ENCODE assay signal across 10 cellular contexts in genomic region chr9:87712801-87713277, GRCh38. TPM values are rescaled to one million over a fixed set of nuclear protein-coding genes. Genes with fewer than 3 reads are reported as not detected.
DNase-seq lines count a peak whose midpoint lies in the region; ATAC-seq and TF ChIP-seq lines count a peak whose summit lies in the region.
"Had no signal": no experiment of that assay in that cellular context is flagged by ENCODE, and none has a peak within 500 bp of the region (broad histone marks: within the 10 kb centered on the region; RNA-seq: fewer than 3 reads in every experiment).

No MANE protein-coding gene starts in this region.

- H3K36me3 ChIP-seq in ACC112 (ENCODE audit: insufficient read depth, low read length): no peaks in the 10 kb centered on the region
- no peaks in the 10 kb centered on the region for H3K36me3 ChIP-seq in RWPE2 (ENCODE audit: low read depth)

- ATAC-seq in RWPE2 (ENCODE audit: low read depth) (no peak), HG03045 (IDR thresholded peaks at IDR 0.05; ENCODE audit: unreplicated experiment) (no peak), GM19455 (IDR thresholded peaks at IDR 0.05; ENCODE audit: unreplicated experiment) (no peak)

- peak overlapping the region; percentile 71 for H3K4me3 Mint-ChIP-seq in osteocyte (ENCODE audit: unreplicated experiment)
- H3K4me3 Mint-ChIP-seq: immature natural killer cell had no signal

- no peak for TF ChIP-seq CTCF in RWPE2 (IDR thresholded peaks at IDR 0.05; ENCODE audit: poor library complexity, severe bottlenecking)
- no peak for TF ChIP-seq CTCF in osteocyte (IDR thresholded peaks at IDR 0.05)

- DNase-seq in RWPE2 (ENCODE audit: low spot score) (no peak), epithelial cell of prostate (ENCODE audit: low read depth, low spot score) (no peak), osteocyte (ENCODE audit: extremely low spot score, unreplicated experiment) (no peak), NCI-H128 (lab: John Stamatoyannopoulos, UW; ENCODE audit: unreplicated experiment) (no peak), NCI-H1092 treated with DMSO at 0.1 percent for 48 hours (lab: John Stamatoyannopoulos, UW) (no peak)
- DNase-seq: immature natural killer cell, NCI-H1930 had no signal

- H3K9me3 ChIP-seq in RWPE2 (ENCODE audit: severe bottlenecking): no peaks in the 10 kb centered on the region

- H3K4me3 ChIP-seq in ACC112 (ENCODE audit: low read depth, low read length) (peak overlapping the region; percentile 50; the same call in 1 of the 2 replicates), RWPE2 (ENCODE audit: severe bottlenecking) (no peak overlapping the region)

- peak overlapping the region; percentile 100 for H3K27ac ChIP-seq in ACC112 (ENCODE audit: low read depth, low read length)
- H3K27ac ChIP-seq in RWPE2 (ENCODE audit: poor library complexity, severe bottlenecking): peak overlapping the region; percentile 74
- H3K27ac ChIP-seq in epithelial cell of prostate: peak overlapping the region; percentile 84

- peak overlapping the region; percentile 100 for H3K27ac Mint-ChIP-seq in osteocyte (ENCODE audit: unreplicated experiment)
- H3K27ac Mint-ChIP-seq: immature natural killer cell had no signal

- H2AFZ ChIP-seq in ACC112 (ENCODE audit: low read length, unreplicated experiment): no peak overlapping the region

- peaks cover 45% of the 10 kb centered on the region for H3K4me1 ChIP-seq in ACC112 (ENCODE audit: control insufficient read depth, insufficient read depth, low read length, unreplicated experiment)
- H3K4me1 ChIP-seq in RWPE2 (ENCODE audit: insufficient read depth, poor library complexity, severe bottlenecking): peaks cover 11% of the 10 kb centered on the region

- H3K27me3 Mint-ChIP-seq in osteocyte (ENCODE audit: unreplicated experiment): no peaks in the 10 kb centered on the region

- H3K4me1 Mint-ChIP-seq in osteocyte (ENCODE audit: unreplicated experiment): peaks cover 81% of the 10 kb centered on the region
- H3K4me1 Mint-ChIP-seq: immature natural killer cell had no signal

- H3K9me3 Mint-ChIP-seq in osteocyte (ENCODE audit: unreplicated experiment): no peaks in the 10 kb centered on the region
- H3K9me3 Mint-ChIP-seq: immature natural killer cell had no signal

- no peaks in the 10 kb centered on the region for H3K79me2 ChIP-seq in ACC112 (ENCODE audit: control insufficient read depth, insufficient read depth, low read length, unreplicated experiment)

- H3K27me3 ChIP-seq in ACC112 (ENCODE audit: insufficient read depth, low read length) (no peaks in the 10 kb centered on the region), RWPE2 (ENCODE audit: insufficient read depth, poor library complexity, severe bottlenecking) (no peaks in the 10 kb centered on the region)

- peaks cover 12% of the 10 kb centered on the region for H3K36me3 Mint-ChIP-seq in osteocyte (ENCODE audit: unreplicated experiment)
- H3K36me3 Mint-ChIP-seq: immature natural killer cell had no signal

RNA-seq across cellular contexts. Expression of gene CTSL, which starts 13.1 kb away (rescaled TPM):
- 264 and 277 TPM in 2 replicates for total RNA-seq in osteocyte
